19 cellular contexts compared by ENCODE assay signal in genomic region chr3:127069814-127070440, GRCh38.
DNase-seq lines count a peak whose midpoint lies in the region; ATAC-seq, FAIRE-seq and TF ChIP-seq lines count a peak whose summit lies in the region.
"Had no signal": no experiment of that assay in that cellular context is flagged by ENCODE, and none has a peak within 500 bp of the region (broad histone marks: within the 10 kb centered on the region; RNA-seq: fewer than 3 reads in every experiment).

No MANE protein-coding gene starts in this region.

- H3K36me3 Mint-ChIP-seq in CD4-positive, alpha-beta memory T cell: no peaks in the 10 kb centered on the region
- H3K36me3 Mint-ChIP-seq: CD4-positive, CD25-positive, alpha-beta regulatory T cell had no signal

- peaks cover 26% of the 10 kb centered on the region for H3K4me1 ChIP-seq in keratinocyte (ENCODE audit: control insufficient read depth, extremely low read depth, insufficient read depth, low read length)
- no peaks in the 10 kb centered on the region for H3K4me1 ChIP-seq in sigmoid colon
- H3K4me1 ChIP-seq in CD4-positive, alpha-beta memory T cell (ENCODE audit: insufficient read depth, low read length): no peaks in the 10 kb centered on the region
- H3K4me1 ChIP-seq: Caco-2, HAP-1, SJCRH30 had no signal

- DNase-seq in activated effector memory CD4-positive, alpha-beta T cell treated with anti-CD3 and anti-CD28 coated beads, Interleukin-2, amount 50 U/mL, for 16 hours: peak; percentile 55
- no peak for DNase-seq in activated effector memory CD4-positive, alpha-beta T cell treated with Interleukin-2 at 50 U/mL for 16 hours
- DNase-seq in bronchial epithelial cell (ENCODE audit: low read depth) (peak; percentile 46), keratinocyte (ENCODE audit: low read depth, low spot score) (peak; percentile 38), sigmoid colon (peak; percentile 53), NCI-H1694 (lab: John Stamatoyannopoulos, UW) (no peak)
- no peak for DNase-seq in CD4-positive, alpha-beta memory T cell
- DNase-seq: BE2C; CD4-positive, CD25-positive, alpha-beta regulatory T cell; MM.1S; NCI-H1092; NCI-H1436 treated with DMSO at 0.1 percent for 48 hours; NCI-H2029 treated with DMSO at 0.1 percent for 48 hours; NCI-H748 treated with DMSO at 0.1 percent for 48 hours; SJCRH30 had no signal

- H2AFZ ChIP-seq in keratinocyte (ENCODE audit: control insufficient read depth, low read length): peak overlapping the region; percentile 24

- H3K4me3 ChIP-seq in bronchial epithelial cell (ENCODE audit: low read depth, low read length) (no peak overlapping the region), keratinocyte (ENCODE audit: control insufficient read depth in 2 of 3, extremely low read depth in 1 of 3, insufficient read depth in 2 of 3, low read depth in 1 of 3, low read length in 3 of 3) (no peak overlapping the region), sigmoid colon (no peak overlapping the region)
- no peak overlapping the region for H3K4me3 ChIP-seq in CD4-positive, alpha-beta memory T cell (ENCODE audit: low read length in 2 of 2)
- H3K4me3 ChIP-seq: HAP-1, SJCRH30 had no signal

- H3K27ac Mint-ChIP-seq in CD4-positive, alpha-beta memory T cell: peak overlapping the region in 1 of 7 donors; percentile 8

- peak overlapping the region; percentile 5 for H3K4me2 ChIP-seq in keratinocyte (ENCODE audit: control insufficient read depth, extremely low read depth, insufficient read depth, low read depth, low read length)

- CTCF ChIA-PET in CD4-positive, alpha-beta memory T cell (lab: Charles Lee; ENCODE audit: partially characterized antibody): no interaction called here

- dilution Hi-C loops in keratinocyte (cut with MboI; ENCODE audit: extremely low pct_ligation_motif_present, low sequenced_read_pairs): no loop called here

- peaks cover 6 to 9% of the 10 kb centered on the region in 2 donors for H3K27me3 Mint-ChIP-seq in CD4-positive, alpha-beta memory T cell

- intact Hi-C loops in sigmoid colon (cut with DNase I): no loop called here
- intact Hi-C loops in CD4-positive, alpha-beta memory T cell (cut with micrococcal nuclease): no loop called here

- H3K9me3 Mint-ChIP-seq in CD4-positive, alpha-beta memory T cell: peaks cover 0 to 2% (median 0%) of the 10 kb centered on the region in 8 donors

- no peak for TF ChIP-seq EP300 in sigmoid colon (IDR thresholded peaks at IDR 0.05)

- ATAC-seq in GM21619 (IDR thresholded peaks at IDR 0.05; ENCODE audit: unreplicated experiment): no peak

- H3K27me3 ChIP-seq in bronchial epithelial cell (ENCODE audit: control insufficient read depth, insufficient read depth, low read length): no peaks in the 10 kb centered on the region
- H3K27me3 ChIP-seq in keratinocyte (ENCODE audit: control insufficient read depth, extremely low read depth, insufficient read depth, low read length): no peaks in the 10 kb centered on the region
- peaks cover 0 to 17% (median 0%) of the 10 kb centered on the region in 3 donors for H3K27me3 ChIP-seq in sigmoid colon
- H3K27me3 ChIP-seq in CD4-positive, alpha-beta memory T cell (ENCODE audit: insufficient read depth, low read length): no peaks in the 10 kb centered on the region
- H3K27me3 ChIP-seq: BE2C had no signal

- H3K9me1 ChIP-seq in keratinocyte (ENCODE audit: control insufficient read depth, extremely low read depth, insufficient read depth, low read length): no peaks in the 10 kb centered on the region

- TF ChIP-seq CTCF in bronchial epithelial cell (IDR thresholded peaks at IDR 0.05; ENCODE audit: insufficient read depth, low read length, severe bottlenecking): no peak
- no peak for TF ChIP-seq CTCF in keratinocyte (optimal IDR thresholded peaks at IDR 0.05 in 1 of 3, IDR thresholded peaks at IDR 0.05 in 1 of 3, conservative IDR thresholded peaks at IDR 0.05 in 1 of 3; ENCODE audit: extremely low read depth in 1 of 3, insufficient read depth in 2 of 3, low read length in 3 of 3)
- no peak for TF ChIP-seq CTCF in sigmoid colon (IDR thresholded peaks at IDR 0.05)

- H4K20me1 ChIP-seq in keratinocyte (ENCODE audit: control insufficient read depth, extremely low read depth, insufficient read depth, low read length): no peaks in the 10 kb centered on the region

- POLR2A ChIA-PET in CD4-positive, alpha-beta memory T cell (lab: Charles Lee; ENCODE audit: partially characterized antibody): no interaction called here

- H3K4me3 Mint-ChIP-seq in CD4-positive, alpha-beta memory T cell: no peak overlapping the region
- H3K4me3 Mint-ChIP-seq: CD4-positive, CD25-positive, alpha-beta regulatory T cell had no signal

- H3K9me3 ChIP-seq in keratinocyte (ENCODE audit: control insufficient read depth, low read depth, low read length) (no peaks in the 10 kb centered on the region), sigmoid colon (no peaks in the 10 kb centered on the region)
- no peaks in the 10 kb centered on the region for H3K9me3 ChIP-seq in CD4-positive, alpha-beta memory T cell (ENCODE audit: control insufficient read depth in 1 of 2, low read length in 2 of 2)
- H3K9me3 ChIP-seq: BE2C, Caco-2, HAP-1, SJCRH30 had no signal

- FAIRE-seq in bronchial epithelial cell (lab: Jason Lieb, UNC) (no peak), keratinocyte (lab: Jason Lieb, UNC) (no peak)
- FAIRE-seq: G401.6 had no signal

- WGBS in sigmoid colon, 2 donors: 85 to 86% methylated on average over 14 of the region's 14 CpGs

- no peak overlapping the region for H3K9ac ChIP-seq in keratinocyte (ENCODE audit: control insufficient read depth, extremely low read depth, insufficient read depth, low read length)

- no peaks in the 10 kb centered on the region for H3K36me3 ChIP-seq in bronchial epithelial cell (ENCODE audit: control insufficient read depth, insufficient read depth, low read length)
- no peaks in the 10 kb centered on the region for H3K36me3 ChIP-seq in keratinocyte (ENCODE audit: control insufficient read depth in 2 of 2, extremely low read depth in 1 of 2, insufficient read depth in 2 of 2, low read length in 2 of 2)
- no peaks in the 10 kb centered on the region for H3K36me3 ChIP-seq in sigmoid colon
- no peaks in the 10 kb centered on the region for H3K36me3 ChIP-seq in CD4-positive, alpha-beta memory T cell (ENCODE audit: insufficient read depth, low read length)
- H3K36me3 ChIP-seq: BE2C, HAP-1, SJCRH30 had no signal

- H3K27ac ChIP-seq in keratinocyte (ENCODE audit: control insufficient read depth, insufficient read depth, low read length) (no peak overlapping the region), sigmoid colon (no peak overlapping the region)
- H3K27ac ChIP-seq in CD4-positive, alpha-beta memory T cell (ENCODE audit: low read depth, low read length): no peak overlapping the region
- H3K27ac ChIP-seq: SJCRH30 had no signal

- H3K4me1 Mint-ChIP-seq in CD4-positive, alpha-beta memory T cell: no peaks in the 10 kb centered on the region
- H3K4me1 Mint-ChIP-seq: CD4-positive, CD25-positive, alpha-beta regulatory T cell had no signal

- no peak for TF ChIP-seq POLR2A in sigmoid colon (IDR thresholded peaks at IDR 0.05)

- H3K79me2 ChIP-seq in keratinocyte (ENCODE audit: control insufficient read depth, insufficient read depth, low read length): no peaks in the 10 kb centered on the region

Comparison
In these comparisons a context has a peak if more than half of its experiments do, and no peak if none do; other contexts are left out.
1. DNase-seq: peak in activated effector memory CD4-positive, alpha-beta T cell treated with anti-CD3 and anti-CD28 coated beads, Interleukin-2, amount 50 U/mL, for 16 hours (single experiment), bronchial epithelial cell (single experiment), keratinocyte (single experiment) and sigmoid colon (single experiment); none in activated effector memory CD4-positive, alpha-beta T cell treated with Interleukin-2 at 50 U/mL for 16 hours (single experiment), CD4-positive, alpha-beta memory T cell (0 of 5) and NCI-H1694 (single experiment).